1 cellular context compared by ENCODE assay signal in the genomic region with DNA sequence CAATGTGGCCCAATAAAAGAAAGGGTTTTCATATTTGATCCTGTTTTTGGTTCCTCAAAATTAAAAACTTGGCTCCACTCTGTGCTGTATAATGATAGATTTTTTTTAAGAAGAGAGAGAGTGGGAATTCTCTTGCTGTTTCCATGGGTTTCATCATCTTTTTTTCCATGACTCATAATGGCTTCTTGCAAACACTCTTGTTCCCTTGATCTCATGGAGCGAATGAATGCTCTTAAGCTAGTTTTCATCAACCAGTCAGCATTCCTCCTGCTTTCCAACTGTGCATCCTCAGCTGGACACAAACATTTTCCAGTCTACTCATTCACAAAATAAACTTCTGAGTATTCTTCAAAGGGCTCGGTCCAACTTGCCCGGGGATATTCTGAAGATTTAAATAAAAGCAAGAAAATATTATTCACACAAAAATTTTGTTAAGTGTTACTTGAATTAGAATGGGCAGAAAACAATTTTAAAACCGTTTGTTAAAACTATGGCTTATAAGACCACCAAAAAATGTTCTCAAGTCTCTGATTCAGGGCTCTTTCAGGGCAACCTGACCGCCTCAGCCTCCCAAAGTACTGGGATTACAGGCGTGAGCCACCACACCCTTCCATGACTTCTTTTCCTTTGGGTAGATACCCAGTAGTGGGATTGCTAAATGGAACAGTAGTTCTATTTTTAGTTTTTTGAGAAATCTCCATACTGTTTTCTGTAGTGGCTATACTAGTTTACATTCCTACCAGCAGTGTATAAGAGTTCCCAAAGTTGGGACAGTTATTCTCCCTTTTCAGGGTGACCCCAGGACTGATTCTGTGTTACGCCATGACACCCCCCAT.
TF ChIP-seq lines count a peak whose summit lies in the region.

No MANE protein-coding gene starts in this region.

TF ChIP-seq in HepG2, 621 proteins besides CTCF, POLR2A, EP300 and RAD21 (continued from another document and continues in another):
- TF ChIP-seq, protein P1, sequence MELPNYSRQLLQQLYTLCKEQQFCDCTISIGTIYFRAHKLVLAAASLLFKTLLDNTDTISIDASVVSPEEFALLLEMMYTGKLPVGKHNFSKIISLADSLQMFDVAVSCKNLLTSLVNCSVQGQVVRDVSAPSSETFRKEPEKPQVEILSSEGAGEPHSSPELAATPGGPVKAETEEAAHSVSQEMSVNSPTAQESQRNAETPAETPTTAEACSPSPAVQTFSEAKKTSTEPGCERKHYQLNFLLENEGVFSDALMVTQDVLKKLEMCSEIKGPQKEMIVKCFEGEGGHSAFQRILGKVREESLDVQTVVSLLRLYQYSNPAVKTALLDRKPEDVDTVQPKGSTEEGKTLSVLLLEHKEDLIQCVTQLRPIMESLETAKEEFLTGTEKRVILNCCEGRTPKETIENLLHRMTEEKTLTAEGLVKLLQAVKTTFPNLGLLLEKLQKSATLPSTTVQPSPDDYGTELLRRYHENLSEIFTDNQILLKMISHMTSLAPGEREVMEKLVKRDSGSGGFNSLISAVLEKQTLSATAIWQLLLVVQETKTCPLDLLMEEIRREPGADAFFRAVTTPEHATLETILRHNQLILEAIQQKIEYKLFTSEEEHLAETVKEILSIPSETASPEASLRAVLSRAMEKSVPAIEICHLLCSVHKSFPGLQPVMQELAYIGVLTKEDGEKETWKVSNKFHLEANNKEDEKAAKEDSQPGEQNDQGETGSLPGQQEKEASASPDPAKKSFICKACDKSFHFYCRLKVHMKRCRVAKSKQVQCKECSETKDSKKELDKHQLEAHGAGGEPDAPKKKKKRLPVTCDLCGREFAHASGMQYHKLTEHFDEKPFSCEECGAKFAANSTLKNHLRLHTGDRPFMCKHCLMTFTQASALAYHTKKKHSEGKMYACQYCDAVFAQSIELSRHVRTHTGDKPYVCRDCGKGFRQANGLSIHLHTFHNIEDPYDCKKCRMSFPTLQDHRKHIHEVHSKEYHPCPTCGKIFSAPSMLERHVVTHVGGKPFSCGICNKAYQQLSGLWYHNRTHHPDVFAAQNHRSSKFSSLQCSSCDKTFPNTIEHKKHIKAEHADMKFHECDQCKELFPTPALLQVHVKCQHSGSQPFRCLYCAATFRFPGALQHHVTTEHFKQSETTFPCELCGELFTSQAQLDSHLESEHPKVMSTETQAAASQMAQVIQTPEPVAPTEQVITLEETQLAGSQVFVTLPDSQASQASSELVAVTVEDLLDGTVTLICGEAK (IDR thresholded peaks at IDR 0.05) = no peak
- TF ChIP-seq, protein P1 (CRISPR knock-in tag; IDR thresholded peaks at IDR 0.05) = no peak
- TF ChIP-seq, protein P2, sequence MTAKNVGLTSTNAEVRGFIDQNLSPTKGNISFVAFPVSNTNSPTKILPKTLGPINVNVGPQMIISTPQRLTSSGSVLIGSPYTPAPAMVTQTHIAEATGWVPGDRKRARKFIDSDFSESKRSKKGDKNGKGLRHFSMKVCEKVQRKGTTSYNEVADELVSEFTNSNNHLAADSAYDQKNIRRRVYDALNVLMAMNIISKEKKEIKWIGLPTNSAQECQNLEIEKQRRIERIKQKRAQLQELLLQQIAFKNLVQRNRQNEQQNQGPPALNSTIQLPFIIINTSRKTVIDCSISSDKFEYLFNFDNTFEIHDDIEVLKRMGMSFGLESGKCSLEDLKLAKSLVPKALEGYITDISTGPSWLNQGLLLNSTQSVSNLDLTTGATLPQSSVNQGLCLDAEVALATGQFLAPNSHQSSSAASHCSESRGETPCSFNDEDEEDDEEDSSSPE (CRISPR knock-in tag; IDR thresholded peaks at IDR 0.05) = no peak
- TF ChIP-seq, protein P3, sequence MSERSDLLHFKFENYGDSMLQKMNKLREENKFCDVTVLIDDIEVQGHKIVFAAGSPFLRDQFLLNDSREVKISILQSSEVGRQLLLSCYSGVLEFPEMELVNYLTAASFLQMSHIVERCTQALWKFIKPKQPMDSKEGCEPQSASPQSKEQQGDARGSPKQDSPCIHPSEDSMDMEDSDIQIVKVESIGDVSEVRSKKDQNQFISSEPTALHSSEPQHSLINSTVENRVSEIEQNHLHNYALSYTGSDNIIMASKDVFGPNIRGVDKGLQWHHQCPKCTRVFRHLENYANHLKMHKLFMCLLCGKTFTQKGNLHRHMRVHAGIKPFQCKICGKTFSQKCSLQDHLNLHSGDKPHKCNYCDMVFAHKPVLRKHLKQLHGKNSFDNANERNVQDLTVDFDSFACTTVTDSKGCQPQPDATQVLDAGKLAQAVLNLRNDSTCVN (CRISPR knock-in tag; IDR thresholded peaks at IDR 0.05; ENCODE audit: borderline replicate concordance) = no peak
- TF ChIP-seq, protein P4, sequence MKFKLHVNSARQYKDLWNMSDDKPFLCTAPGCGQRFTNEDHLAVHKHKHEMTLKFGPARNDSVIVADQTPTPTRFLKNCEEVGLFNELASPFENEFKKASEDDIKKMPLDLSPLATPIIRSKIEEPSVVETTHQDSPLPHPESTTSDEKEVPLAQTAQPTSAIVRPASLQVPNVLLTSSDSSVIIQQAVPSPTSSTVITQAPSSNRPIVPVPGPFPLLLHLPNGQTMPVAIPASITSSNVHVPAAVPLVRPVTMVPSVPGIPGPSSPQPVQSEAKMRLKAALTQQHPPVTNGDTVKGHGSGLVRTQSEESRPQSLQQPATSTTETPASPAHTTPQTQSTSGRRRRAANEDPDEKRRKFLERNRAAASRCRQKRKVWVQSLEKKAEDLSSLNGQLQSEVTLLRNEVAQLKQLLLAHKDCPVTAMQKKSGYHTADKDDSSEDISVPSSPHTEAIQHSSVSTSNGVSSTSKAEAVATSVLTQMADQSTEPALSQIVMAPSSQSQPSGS (CRISPR knock-in tag; IDR thresholded peaks at IDR 0.05) = no peak
- TF ChIP-seq, protein P5, sequence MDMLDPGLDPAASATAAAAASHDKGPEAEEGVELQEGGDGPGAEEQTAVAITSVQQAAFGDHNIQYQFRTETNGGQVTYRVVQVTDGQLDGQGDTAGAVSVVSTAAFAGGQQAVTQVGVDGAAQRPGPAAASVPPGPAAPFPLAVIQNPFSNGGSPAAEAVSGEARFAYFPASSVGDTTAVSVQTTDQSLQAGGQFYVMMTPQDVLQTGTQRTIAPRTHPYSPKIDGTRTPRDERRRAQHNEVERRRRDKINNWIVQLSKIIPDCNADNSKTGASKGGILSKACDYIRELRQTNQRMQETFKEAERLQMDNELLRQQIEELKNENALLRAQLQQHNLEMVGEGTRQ (IDR thresholded peaks at IDR 0.05; ENCODE audit: low read depth, low read length) = no peak
- TF ChIP-seq, protein P5 (CRISPR knock-in tag; IDR thresholded peaks at IDR 0.05; ENCODE audit: borderline replicate concordance) = no peak
- TF ChIP-seq ZMAT3 (CRISPR knock-in tag; conservative IDR thresholded peaks at IDR 0.05) = no peak
- TF ChIP-seq TARDBP (CRISPR knock-in tag; IDR thresholded peaks at IDR 0.05) = no peak
- TF ChIP-seq, protein P6, sequence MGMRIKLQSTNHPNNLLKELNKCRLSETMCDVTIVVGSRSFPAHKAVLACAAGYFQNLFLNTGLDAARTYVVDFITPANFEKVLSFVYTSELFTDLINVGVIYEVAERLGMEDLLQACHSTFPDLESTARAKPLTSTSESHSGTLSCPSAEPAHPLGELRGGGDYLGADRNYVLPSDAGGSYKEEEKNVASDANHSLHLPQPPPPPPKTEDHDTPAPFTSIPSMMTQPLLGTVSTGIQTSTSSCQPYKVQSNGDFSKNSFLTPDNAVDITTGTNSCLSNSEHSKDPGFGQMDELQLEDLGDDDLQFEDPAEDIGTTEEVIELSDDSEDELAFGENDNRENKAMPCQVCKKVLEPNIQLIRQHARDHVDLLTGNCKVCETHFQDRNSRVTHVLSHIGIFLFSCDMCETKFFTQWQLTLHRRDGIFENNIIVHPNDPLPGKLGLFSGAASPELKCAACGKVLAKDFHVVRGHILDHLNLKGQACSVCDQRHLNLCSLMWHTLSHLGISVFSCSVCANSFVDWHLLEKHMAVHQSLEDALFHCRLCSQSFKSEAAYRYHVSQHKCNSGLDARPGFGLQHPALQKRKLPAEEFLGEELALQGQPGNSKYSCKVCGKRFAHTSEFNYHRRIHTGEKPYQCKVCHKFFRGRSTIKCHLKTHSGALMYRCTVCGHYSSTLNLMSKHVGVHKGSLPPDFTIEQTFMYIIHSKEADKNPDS (CRISPR knock-in tag; IDR thresholded peaks at IDR 0.05) = no peak
- TF ChIP-seq, protein P7, sequence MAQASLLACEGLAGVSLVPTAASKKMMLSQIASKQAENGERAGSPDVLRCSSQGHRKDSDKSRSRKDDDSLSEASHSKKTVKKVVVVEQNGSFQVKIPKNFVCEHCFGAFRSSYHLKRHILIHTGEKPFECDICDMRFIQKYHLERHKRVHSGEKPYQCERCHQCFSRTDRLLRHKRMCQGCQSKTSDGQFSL (CRISPR knock-in tag; IDR thresholded peaks at IDR 0.05) = no peak
- TF ChIP-seq ZFP41 (CRISPR knock-in tag; IDR thresholded peaks at IDR 0.05; ENCODE audit: borderline replicate concordance) = no peak
- TF ChIP-seq BHLHE40 (IDR thresholded peaks at IDR 0.05; ENCODE audit: low read length) = no peak
- TF ChIP-seq, protein P8, sequence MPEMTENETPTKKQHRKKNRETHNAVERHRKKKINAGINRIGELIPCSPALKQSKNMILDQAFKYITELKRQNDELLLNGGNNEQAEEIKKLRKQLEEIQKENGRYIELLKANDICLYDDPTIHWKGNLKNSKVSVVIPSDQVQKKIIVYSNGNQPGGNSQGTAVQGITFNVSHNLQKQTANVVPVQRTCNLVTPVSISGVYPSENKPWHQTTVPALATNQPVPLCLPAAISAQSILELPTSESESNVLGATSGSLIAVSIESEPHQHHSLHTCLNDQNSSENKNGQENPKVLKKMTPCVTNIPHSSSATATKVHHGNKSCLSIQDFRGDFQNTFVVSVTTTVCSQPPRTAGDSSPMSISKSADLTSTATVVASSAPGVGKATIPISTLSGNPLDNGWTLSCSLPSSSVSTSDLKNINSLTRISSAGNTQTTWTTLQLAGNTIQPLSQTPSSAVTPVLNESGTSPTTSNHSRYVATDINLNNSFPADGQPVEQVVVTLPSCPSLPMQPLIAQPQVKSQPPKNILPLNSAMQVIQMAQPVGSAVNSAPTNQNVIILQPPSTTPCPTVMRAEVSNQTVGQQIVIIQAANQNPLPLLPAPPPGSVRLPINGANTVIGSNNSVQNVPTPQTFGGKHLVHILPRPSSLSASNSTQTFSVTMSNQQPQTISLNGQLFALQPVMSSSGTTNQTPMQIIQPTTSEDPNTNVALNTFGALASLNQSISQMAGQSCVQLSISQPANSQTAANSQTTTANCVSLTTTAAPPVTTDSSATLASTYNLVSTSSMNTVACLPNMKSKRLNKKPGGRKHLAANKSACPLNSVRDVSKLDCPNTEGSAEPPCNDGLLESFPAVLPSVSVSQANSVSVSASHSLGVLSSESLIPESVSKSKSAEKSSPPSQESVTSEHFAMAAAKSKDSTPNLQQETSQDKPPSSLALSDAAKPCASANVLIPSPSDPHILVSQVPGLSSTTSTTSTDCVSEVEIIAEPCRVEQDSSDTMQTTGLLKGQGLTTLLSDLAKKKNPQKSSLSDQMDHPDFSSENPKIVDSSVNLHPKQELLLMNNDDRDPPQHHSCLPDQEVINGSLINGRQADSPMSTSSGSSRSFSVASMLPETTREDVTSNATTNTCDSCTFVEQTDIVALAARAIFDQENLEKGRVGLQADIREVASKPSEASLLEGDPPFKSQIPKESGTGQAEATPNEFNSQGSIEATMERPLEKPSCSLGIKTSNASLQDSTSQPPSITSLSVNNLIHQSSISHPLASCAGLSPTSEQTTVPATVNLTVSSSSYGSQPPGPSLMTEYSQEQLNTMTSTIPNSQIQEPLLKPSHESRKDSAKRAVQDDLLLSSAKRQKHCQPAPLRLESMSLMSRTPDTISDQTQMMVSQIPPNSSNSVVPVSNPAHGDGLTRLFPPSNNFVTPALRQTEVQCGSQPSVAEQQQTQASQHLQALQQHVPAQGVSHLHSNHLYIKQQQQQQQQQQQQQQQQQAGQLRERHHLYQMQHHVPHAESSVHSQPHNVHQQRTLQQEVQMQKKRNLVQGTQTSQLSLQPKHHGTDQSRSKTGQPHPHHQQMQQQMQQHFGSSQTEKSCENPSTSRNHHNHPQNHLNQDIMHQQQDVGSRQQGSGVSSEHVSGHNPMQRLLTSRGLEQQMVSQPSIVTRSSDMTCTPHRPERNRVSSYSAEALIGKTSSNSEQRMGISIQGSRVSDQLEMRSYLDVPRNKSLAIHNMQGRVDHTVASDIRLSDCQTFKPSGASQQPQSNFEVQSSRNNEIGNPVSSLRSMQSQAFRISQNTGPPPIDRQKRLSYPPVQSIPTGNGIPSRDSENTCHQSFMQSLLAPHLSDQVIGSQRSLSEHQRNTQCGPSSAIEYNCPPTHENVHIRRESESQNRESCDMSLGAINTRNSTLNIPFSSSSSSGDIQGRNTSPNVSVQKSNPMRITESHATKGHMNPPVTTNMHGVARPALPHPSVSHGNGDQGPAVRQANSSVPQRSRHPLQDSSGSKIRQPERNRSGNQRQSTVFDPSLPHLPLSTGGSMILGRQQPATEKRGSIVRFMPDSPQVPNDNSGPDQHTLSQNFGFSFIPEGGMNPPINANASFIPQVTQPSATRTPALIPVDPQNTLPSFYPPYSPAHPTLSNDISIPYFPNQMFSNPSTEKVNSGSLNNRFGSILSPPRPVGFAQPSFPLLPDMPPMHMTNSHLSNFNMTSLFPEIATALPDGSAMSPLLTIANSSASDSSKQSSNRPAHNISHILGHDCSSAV (CRISPR knock-in tag; IDR thresholded peaks at IDR 0.05; ENCODE audit: borderline replicate concordance) = no peak
- TF ChIP-seq, protein P9, sequence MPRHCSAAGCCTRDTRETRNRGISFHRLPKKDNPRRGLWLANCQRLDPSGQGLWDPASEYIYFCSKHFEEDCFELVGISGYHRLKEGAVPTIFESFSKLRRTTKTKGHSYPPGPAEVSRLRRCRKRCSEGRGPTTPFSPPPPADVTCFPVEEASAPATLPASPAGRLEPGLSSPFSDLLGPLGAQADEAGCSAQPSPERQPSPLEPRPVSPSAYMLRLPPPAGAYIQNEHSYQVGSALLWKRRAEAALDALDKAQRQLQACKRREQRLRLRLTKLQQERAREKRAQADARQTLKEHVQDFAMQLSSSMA (CRISPR knock-in tag; IDR thresholded peaks at IDR 0.05) = no peak
